In genomic region chr6:142761756-142762155, GRCh38 we compare ENCODE assay signal across 12 cellular contexts.
DNase-seq lines count a peak whose midpoint lies in the region; ATAC-seq, FAIRE-seq and TF ChIP-seq lines count a peak whose summit lies in the region.
"Had no signal": no experiment of that assay in that cellular context is flagged by ENCODE, and none has a peak within 500 bp of the region (broad histone marks: within the 10 kb centered on the region; RNA-seq: fewer than 3 reads in every experiment).

No MANE protein-coding gene starts in this region.

- no peaks in the 10 kb centered on the region for H4K20me1 ChIP-seq in GM12878 (ENCODE audit: control insufficient read depth, insufficient read depth)

- RAD21 ChIA-PET in GM12878 (lab: Charles Lee; ENCODE audit: unreplicated experiment), result interaction anchor here (1.6 kb wide), 1 partner anchor 55 kb away, joined by 4 read pairs; no protein-coding TSS in a partner anchor

- H3K4me1 ChIP-seq in GM12878 (ENCODE audit: control insufficient read depth, insufficient read depth, low read length), result no peaks in the 10 kb centered on the region
- H3K4me1 ChIP-seq: colonic mucosa, testis had no signal

- no peak overlapping the region for H3K27ac ChIP-seq in GM12878 (ENCODE audit: control insufficient read depth, insufficient read depth)
- H3K27ac ChIP-seq: colonic mucosa, KMS-11, testis had no signal

- WGBS in GM12878 (ENCODE audit: insufficient coverage, insufficient replicate concordance, low lambda C conversion rate, missing lambda C conversion rate), result 0% methylated on average over 1 of the region's 1 CpG

- intact Hi-C loops in GM12878 (cut with micrococcal nuclease; ENCODE audit: unreplicated experiment), result no loop called here

- CTCF ChIA-PET in GM12878 (lab: Yijun Ruan, JAX), result no interaction called here
- CTCF ChIA-PET in HEK293T (lab: Yijun Ruan, JAX), result no interaction called here

- H3K9me3 ChIP-seq in GM12878 (replicated peaks; ENCODE audit: control insufficient read depth, insufficient read depth, low read length), result no peaks in the 10 kb centered on the region
- H3K9me3 ChIP-seq: colonic mucosa, testis had no signal

- H3K9ac ChIP-seq in GM12878 (ENCODE audit: control insufficient read depth, insufficient read depth, low read length), result no peak overlapping the region
- H3K9ac ChIP-seq: KMS-11 had no signal

- TF ChIP-seq RAD21 in GM12878 (IDR thresholded peaks at IDR 0.05; ENCODE audit: insufficient read depth, low read depth, low read length), result no peak

- FAIRE-seq in GM12878 (lab: Jason Lieb, UNC), result no peak

- H3K4me2 ChIP-seq in GM12878 (ENCODE audit: control insufficient read depth, insufficient read depth), result no peak overlapping the region
- H3K4me2 ChIP-seq: KMS-11 had no signal

- no peak for TF ChIP-seq POLR2A in GM12878 (IDR thresholded peaks at IDR 0.05; ENCODE audit: low read depth, low read length)

- peaks cover 10 to 18% of the 10 kb centered on the region in 2 experiments for H3K36me3 ChIP-seq in GM12878 (ENCODE audit: control insufficient read depth in 2 of 2, insufficient read depth in 2 of 2, low read length in 1 of 2)
- H3K36me3 ChIP-seq: colonic mucosa had no signal

- POLR2A ChIA-PET in GM12878 (lab: Charles Lee), result no interaction called here
- POLR2A ChIA-PET in HEK293T (lab: Yijun Ruan, JAX), result no interaction called here

- H2AFZ ChIP-seq in GM12878 (ENCODE audit: control insufficient read depth, low read depth, low read length), result no peak overlapping the region

- no peaks in the 10 kb centered on the region for H3K27me3 ChIP-seq in GM12878 (replicated peaks in 1 of 2; ENCODE audit: control insufficient read depth in 2 of 2, insufficient read depth in 2 of 2, low read length in 1 of 2)
- H3K27me3 ChIP-seq: colonic mucosa, testis had no signal

- in situ Hi-C loops in GM12878 (cut with MboI), result no loop called here

- no peaks in the 10 kb centered on the region for H3K79me2 ChIP-seq in GM12878 (ENCODE audit: control insufficient read depth, insufficient read depth, low read length)

- peak; percentile 83 for ATAC-seq in GM18868 (IDR thresholded peaks at IDR 0.05; ENCODE audit: unreplicated experiment)
- ATAC-seq in GM21526 (IDR thresholded peaks at IDR 0.05; ENCODE audit: low FRiP score, unreplicated experiment), result peak; percentile 50
- peak; percentile 64 for ATAC-seq in HG03280 (IDR thresholded peaks at IDR 0.05; ENCODE audit: unreplicated experiment)
- ATAC-seq in GM12878, result peak; percentile 80

- no TSS peak for BruUV-seq in GM12878 (replicated peaks; lab: Mats Ljungman, UMichigan)

- no peak for TF ChIP-seq CTCF in GM12878 (IDR thresholded peaks at IDR 0.05 in 2 of 3, conservative IDR thresholded peaks at IDR 0.05 in 1 of 3; ENCODE audit: control insufficient read depth in 2 of 3, extremely low read depth in 1 of 3, insufficient read depth in 1 of 3, low read depth in 3 of 3, low read length in 3 of 3)

- SMC1A ChIA-PET in GM12878 (lab: Charles Lee; ENCODE audit: uncharacterized antibody, unreplicated experiment), result interaction anchor here (1.1 kb wide), 2 partner anchors 58 to 123 kb away, joined by 3 to 5 read pairs; no protein-coding TSS in a partner anchor

- TF ChIP-seq EP300 in GM12878 (IDR thresholded peaks at IDR 0.05; ENCODE audit: borderline replicate concordance in 1 of 2, control insufficient read depth in 1 of 2, low read depth in 2 of 2, low read length in 2 of 2), result no peak

- H3K4me3 ChIP-seq in GM12878, result no peak overlapping the region
- H3K4me3 ChIP-seq: colonic mucosa, testis had no signal

- DNase-seq in GM12878 (ENCODE audit: low read depth, low spot score) (no peak), HEK293T (ENCODE audit: extremely low spot score) (no peak), HuH-7.5 (ENCODE audit: low spot score) (no peak)
- no peak for DNase-seq in stimulated activated CD4-positive, alpha-beta T cell treated with anti-CD3 and anti-CD28 coated beads, Interleukin-4, amount 100 ng/mL, for 24 hours
- DNase-seq: colonic mucosa, NCI-H1694, retina, testis had no signal

TF ChIP-seq in GM12878, 131 proteins besides CTCF, POLR2A, EP300 and RAD21:
- TF ChIP-seq KDM1A (IDR thresholded peaks at IDR 0.05; ENCODE audit: borderline replicate concordance) (no peak), SPI1 (IDR thresholded peaks at IDR 0.05; ENCODE audit: borderline replicate concordance, insufficient read depth, low read depth, low read length) (peak; percentile 46; the same call in 1 of the 2 replicates), NR2F1 (conservative IDR thresholded peaks at IDR 0.05) (0 out of 2 replicates have a peak, but pooled peaks have one; percentile 28), MEF2B (IDR thresholded peaks at IDR 0.05; ENCODE audit: partially characterized antibody, poor library complexity, severe bottlenecking) (peak; percentile 71), USF2 (IDR thresholded peaks at IDR 0.05; ENCODE audit: borderline replicate concordance, low read depth, low read length) (no peak)

TF ChIP-seq in HEK293T, 16 proteins besides CTCF, POLR2A, EP300 and RAD21:
- TF ChIP-seq FOXK2 (IDR thresholded peaks at IDR 0.05) (no peak), PKNOX1 (IDR thresholded peaks at IDR 0.05) (no peak), SP1 (IDR thresholded peaks at IDR 0.05) (no peak), ELF4 (IDR thresholded peaks at IDR 0.05) (no peak), CTBP1 (IDR thresholded peaks at IDR 0.05; ENCODE audit: borderline replicate concordance) (no peak)
